ENCODE assay signal across 7 cellular contexts in genomic region chr2:13353083-13353482, GRCh38.
"Had no signal": no experiment of that assay in that cellular context is flagged by ENCODE, and none has a peak within 500 bp of the region (broad histone marks: within the 10 kb centered on the region; RNA-seq: fewer than 3 reads in every experiment).

No MANE protein-coding gene starts in this region.

- FAIRE-seq: G401.6, GM12891, GM12892, GM18507, GM19239 had no signal

- DNase-seq: GDM1, GF-D8 had no signal
